Comparison of ENCODE assay signal across 18 cellular contexts in genomic region chr15:53110999-53111398, GRCh38.
A peak's percentile ranks its signal among the peaks of the same experiment; 100 is the strongest.
DNase-seq lines count a peak whose midpoint lies in the region; ATAC-seq, FAIRE-seq and TF ChIP-seq lines count a peak whose summit lies in the region.
"Had no signal": no experiment of that assay in that cellular context is flagged by ENCODE, and none has a peak within 500 bp of the region (broad histone marks: within the 10 kb centered on the region; RNA-seq: fewer than 3 reads in every experiment).

No MANE protein-coding gene starts in this region.

- H3K36me3 ChIP-seq in GM23338 (ENCODE audit: insufficient read depth) (no peaks in the 10 kb centered on the region), HUES48 (ENCODE audit: control insufficient read depth, insufficient read depth, low read length) (no peaks in the 10 kb centered on the region), H1 (ENCODE audit: control insufficient read depth in 2 of 4, insufficient read depth in 4 of 4, low read length in 3 of 4) (no peaks in the 10 kb centered on the region), Caco-2 (ENCODE audit: control insufficient read depth, insufficient read depth, low read length) (no peaks in the 10 kb centered on the region), sigmoid colon (no peaks in the 10 kb centered on the region)
- H3K36me3 ChIP-seq: BE2C had no signal

- no peak overlapping the region for H2AK5ac ChIP-seq in H1 (ENCODE audit: low read depth, low read length)

- no peaks in the 10 kb centered on the region for H3K9me2 ChIP-seq in GM23338 (ENCODE audit: insufficient read depth)

- BruUV-seq in Caco-2 (replicated peaks; lab: Mats Ljungman, UMichigan): no TSS peak

- no peak overlapping the region for H3K4ac ChIP-seq in H1 (replicated peaks; ENCODE audit: insufficient read length, low read depth, low read length)

- no peaks in the 10 kb centered on the region for H3K79me1 ChIP-seq in H1 (ENCODE audit: low read depth, low read length)

- H4K5ac ChIP-seq in H1 (ENCODE audit: insufficient read length, low read depth, low read length): no peak overlapping the region

- H3K4me3 ChIP-seq in GM23338 (no peak overlapping the region), HUES48 (ENCODE audit: low read depth, low read length) (no peak overlapping the region), H1 (ENCODE audit: extremely low read depth in 1 of 4, insufficient read depth in 2 of 4, low read depth in 3 of 4, low read length in 4 of 4) (peak overlapping the region in 1 of 4 experiments; percentile 5; a peak in 1 of 8 replicates), right cardiac atrium (ENCODE audit: low read length) (no peak overlapping the region), Caco-2 (ENCODE audit: low read depth, low read length) (no peak overlapping the region), sigmoid colon (no peak overlapping the region)
- H3K4me3 ChIP-seq: GM23248 had no signal

- H4K20me1 ChIP-seq in GM23338 (replicated peaks; ENCODE audit: insufficient read depth) (no peaks in the 10 kb centered on the region), H1 (replicated peaks in 1 of 2; ENCODE audit: control insufficient read depth in 1 of 2, insufficient read depth in 2 of 2, low read length in 2 of 2) (no peaks in the 10 kb centered on the region)

- H3K4me1 ChIP-seq in GM23338 (ENCODE audit: insufficient read depth) (no peaks in the 10 kb centered on the region), HUES48 (ENCODE audit: control insufficient read depth, insufficient read depth, low read length) (peaks cover 24% of the 10 kb centered on the region), H1 (replicated peaks in 1 of 4; ENCODE audit: control insufficient read depth in 3 of 4, insufficient read depth in 4 of 4, low read length in 3 of 4) (peaks cover 0 to 11% (median 5%) of the 10 kb centered on the region in 4 experiments; a peak in 3 of 7 replicates), right cardiac atrium (ENCODE audit: control insufficient read depth, insufficient read depth, low read length) (no peaks in the 10 kb centered on the region), Caco-2 (no peaks in the 10 kb centered on the region), sigmoid colon (no peaks in the 10 kb centered on the region)
- H3K4me1 ChIP-seq: BE2C had no signal

- H3K36me3 Mint-ChIP-seq in GM23338 (ENCODE audit: low read depth): no peaks in the 10 kb centered on the region
- no peaks in the 10 kb centered on the region for H3K36me3 Mint-ChIP-seq in Caco-2 (ENCODE audit: insufficient read depth, unreplicated experiment)
- H3K36me3 Mint-ChIP-seq in activated naive CD8-positive, alpha-beta T cell treated with anti-CD3 and anti-CD28 coated beads, Interleukin-2, amount 50 U/mL, for 24 hours (ENCODE audit: low read depth): no peaks in the 10 kb centered on the region
- H3K36me3 Mint-ChIP-seq: CD4-positive, alpha-beta memory T cell had no signal

- H2BK15ac ChIP-seq in H1 (ENCODE audit: low read length): no peak overlapping the region

- POLR2A ChIA-PET in H1 (lab: Charles Lee; ENCODE audit: partially characterized antibody) (no interaction called here), Caco-2 (lab: Charles Lee) (no interaction called here)

- DNase-seq in GM23338 (ENCODE audit: low spot score) (peak; percentile 26), H1 (ENCODE audit: low read depth in 1 of 2, low spot score in 2 of 2) (peak in 1 of 2 experiments; percentile 9), iPS-NIHi7 (ENCODE audit: extremely low spot score) (peak; percentile 22), right cardiac atrium (no peak), Caco-2 (no peak), sigmoid colon (no peak)
- no peak for DNase-seq in activated naive CD8-positive, alpha-beta T cell treated with anti-CD3 and anti-CD28 coated beads, Interleukin-2, amount 50 U/mL, for 24 hours
- DNase-seq: BE2C; CD4-positive, alpha-beta memory T cell; COR-L47; DMS53; GM23248; HCEC 1CT; HFFc6 had no signal

- H3K27me3 Mint-ChIP-seq in GM23338 (ENCODE audit: insufficient read depth, low read depth, poor library complexity): peaks cover 2% of the 10 kb centered on the region
- H3K27me3 Mint-ChIP-seq in Caco-2 (ENCODE audit: insufficient read depth, unreplicated experiment): peaks cover 2% of the 10 kb centered on the region
- H3K27me3 Mint-ChIP-seq in activated naive CD8-positive, alpha-beta T cell treated with anti-CD3 and anti-CD28 coated beads, Interleukin-2, amount 50 U/mL, for 24 hours: no peaks in the 10 kb centered on the region
- H3K27me3 Mint-ChIP-seq: CD4-positive, alpha-beta memory T cell had no signal

- no peak overlapping the region for H2BK120ac ChIP-seq in H1 (replicated peaks; ENCODE audit: low read depth, low read length)

- no peak for TF ChIP-seq RAD21 in H1 (IDR thresholded peaks at IDR 0.05 in 1 of 2, conservative IDR thresholded peaks at IDR 0.05 in 1 of 2; ENCODE audit: low read depth in 2 of 2, low read length in 2 of 2)

- intact Hi-C loops in right cardiac atrium (cut with DNase I) (no loop called here), Caco-2 (cut with micrococcal nuclease; ENCODE audit: unreplicated experiment) (no loop called here), sigmoid colon (cut with DNase I) (no loop called here)

- TF ChIP-seq CTCF in GM23338 (conservative IDR thresholded peaks at IDR 0.05; ENCODE audit: low read depth in 2 of 2) (no peak), H1 (IDR thresholded peaks at IDR 0.05; ENCODE audit: control extremely low read depth in 1 of 3, insufficient read depth in 1 of 3, low read depth in 1 of 3, low read length in 3 of 3) (no peak), Caco-2 (IDR thresholded peaks at IDR 0.05; ENCODE audit: insufficient read depth in 1 of 2, low read depth in 1 of 2, low read length in 1 of 2, severe bottlenecking in 1 of 2, unreplicated experiment in 1 of 2) (no peak), sigmoid colon (IDR thresholded peaks at IDR 0.05) (no peak)

- peak; percentile 96 for ATAC-seq in GM23338
- ATAC-seq in right cardiac atrium: no peak
- no peak for ATAC-seq in activated naive CD8-positive, alpha-beta T cell treated with anti-CD3 and anti-CD28 coated beads, Interleukin-2, amount 50 U/mL, for 24 hours

- H4K91ac ChIP-seq in H1 (replicated peaks; ENCODE audit: insufficient read length, low read length): no peak overlapping the region

- H3F3A ChIP-seq in GM23338 (replicated peaks; ENCODE audit: low read depth): no peaks in the 10 kb centered on the region

- H4K8ac ChIP-seq in H1 (ENCODE audit: extremely low read depth, insufficient read depth, low read length): no peak overlapping the region

- no peak overlapping the region for H3K4me3 Mint-ChIP-seq in GM23338
- H3K4me3 Mint-ChIP-seq in Caco-2 (ENCODE audit: unreplicated experiment): no peak overlapping the region
- H3K4me3 Mint-ChIP-seq in activated naive CD8-positive, alpha-beta T cell treated with anti-CD3 and anti-CD28 coated beads, Interleukin-2, amount 50 U/mL, for 24 hours: no peak overlapping the region
- H3K4me3 Mint-ChIP-seq: CD4-positive, alpha-beta memory T cell; HFFc6 had no signal

- H3K9me3 ChIP-seq in HUES48 (ENCODE audit: control insufficient read depth, insufficient read depth, low read length): no peaks in the 10 kb centered on the region
- no peaks in the 10 kb centered on the region; a peak in 1 of 4 replicates for H3K9me3 ChIP-seq in H1 (ENCODE audit: insufficient read depth in 2 of 2, low read depth in 1 of 2, low read length in 1 of 2)
- H3K9me3 ChIP-seq in right cardiac atrium (ENCODE audit: control insufficient read depth, low read length): no peaks in the 10 kb centered on the region
- no peaks in the 10 kb centered on the region for H3K9me3 ChIP-seq in Caco-2
- H3K9me3 ChIP-seq in sigmoid colon: no peaks in the 10 kb centered on the region
- H3K9me3 ChIP-seq: BE2C had no signal

- 29% methylated on average over 4 of the region's 4 CpGs; no CpG with 5 or more reads in 1 of the 2 experiments for WGBS in H1 (ENCODE audit: extremely low coverage in 1 of 2, insufficient coverage in 1 of 2, insufficient read length in 1 of 2, insufficient replicate concordance in 2 of 2, low coverage in 1 of 2, low lambda C conversion rate in 2 of 2, missing lambda C conversion rate in 1 of 2), 2 experiments
- 27% methylated on average over 4 of the region's 4 CpGs for WGBS in right cardiac atrium
- WGBS in sigmoid colon, 2 donors: 71 to 74% methylated on average over 4 of the region's 4 CpGs

- H3K27ac ChIP-seq in GM23338 (ENCODE audit: low read depth) (no peak overlapping the region), HUES48 (ENCODE audit: low read depth, low read length) (peak overlapping the region; percentile 45), H1 (ENCODE audit: low read depth, low read length) (no peak overlapping the region), right cardiac atrium (ENCODE audit: low read length) (no peak overlapping the region), sigmoid colon (no peak overlapping the region)
- H3K27ac ChIP-seq: C4-2B, GM23248 had no signal

- no peak overlapping the region for H2BK20ac ChIP-seq in H1 (ENCODE audit: low read length)

- no peak overlapping the region for H3K14ac ChIP-seq in H1 (ENCODE audit: insufficient read length)

- TF ChIP-seq EP300 in H1 (IDR thresholded peaks at IDR 0.05; ENCODE audit: borderline replicate concordance in 1 of 2, low read depth in 2 of 2, low read length in 2 of 2): no peak
- TF ChIP-seq EP300 in sigmoid colon (IDR thresholded peaks at IDR 0.05): no peak

- H2BK12ac ChIP-seq in H1 (ENCODE audit: low read depth, low read length): no peak overlapping the region

- H2BK5ac ChIP-seq in H1 (ENCODE audit: low read depth, low read length): no peak overlapping the region

- H3K9ac ChIP-seq in HUES48 (ENCODE audit: low read depth, low read length): no peak overlapping the region
- no peak overlapping the region for H3K9ac ChIP-seq in H1 (replicated peaks in 1 of 4; ENCODE audit: extremely low read depth in 1 of 4, low read depth in 3 of 4, low read length in 3 of 4)
- H3K9ac ChIP-seq: GM23248 had no signal

- H2AFZ ChIP-seq in GM23338: no peak overlapping the region
- H2AFZ ChIP-seq in H1 (ENCODE audit: low read length): no peak overlapping the region; the same call in 1 of the 2 replicates
- H2AFZ ChIP-seq: GM23248 had no signal

- H3K56ac ChIP-seq in H1 (replicated peaks; ENCODE audit: insufficient read length, low read depth, low read length): no peak overlapping the region

- no peaks in the 10 kb centered on the region for H3K79me2 ChIP-seq in GM23338 (replicated peaks; ENCODE audit: insufficient read depth)
- H3K79me2 ChIP-seq in H1 (ENCODE audit: control insufficient read depth in 1 of 2, insufficient read depth in 2 of 2, low read length in 2 of 2): no peaks in the 10 kb centered on the region

- H3K23ac ChIP-seq in H1 (ENCODE audit: insufficient read length): no peak overlapping the region

- H3K23me2 ChIP-seq in H1 (ENCODE audit: low read depth, low read length): no peaks in the 10 kb centered on the region

- H3K4me1 Mint-ChIP-seq in GM23338 (peaks cover 20% of the 10 kb centered on the region), Caco-2 (ENCODE audit: low read depth, unreplicated experiment) (no peaks in the 10 kb centered on the region)
- H3K4me1 Mint-ChIP-seq in activated naive CD8-positive, alpha-beta T cell treated with anti-CD3 and anti-CD28 coated beads, Interleukin-2, amount 50 U/mL, for 24 hours: no peaks in the 10 kb centered on the region
- H3K4me1 Mint-ChIP-seq: CD4-positive, alpha-beta memory T cell had no signal

- CTCF ChIA-PET in H1 (lab: Charles Lee; ENCODE audit: partially characterized antibody) (no interaction called here), Caco-2 (lab: Charles Lee) (no interaction called here)

- H3K4me2 ChIP-seq in GM23338 (no peak overlapping the region), H1 (ENCODE audit: insufficient read depth in 1 of 2, low read depth in 2 of 2, low read length in 2 of 2) (peak overlapping the region in 1 of 2 experiments; percentile 5; a peak in 1 of 4 replicates)

- no peaks in the 10 kb centered on the region for H3K27me3 ChIP-seq in GM23338 (ENCODE audit: insufficient read depth)
- no peaks in the 10 kb centered on the region for H3K27me3 ChIP-seq in HUES48 (ENCODE audit: control insufficient read depth, insufficient read depth, low read length)
- no peaks in the 10 kb centered on the region for H3K27me3 ChIP-seq in H1 (replicated peaks in 1 of 4; ENCODE audit: control insufficient read depth in 3 of 4, extremely low read depth in 1 of 4, insufficient read depth in 3 of 4, low read length in 3 of 4)
- H3K27me3 ChIP-seq in right cardiac atrium (ENCODE audit: control insufficient read depth, insufficient read depth): no peaks in the 10 kb centered on the region
- no peaks in the 10 kb centered on the region for H3K27me3 ChIP-seq in Caco-2 (replicated peaks; ENCODE audit: control insufficient read depth, insufficient read depth, low read length)
- no peaks in the 10 kb centered on the region for H3K27me3 ChIP-seq in sigmoid colon
- H3K27me3 ChIP-seq: BE2C had no signal

- H3K9me3 Mint-ChIP-seq in GM23338: no peaks in the 10 kb centered on the region
- no peaks in the 10 kb centered on the region for H3K9me3 Mint-ChIP-seq in Caco-2 (ENCODE audit: unreplicated experiment)
- H3K9me3 Mint-ChIP-seq in activated naive CD8-positive, alpha-beta T cell treated with anti-CD3 and anti-CD28 coated beads, Interleukin-2, amount 50 U/mL, for 24 hours: no peaks in the 10 kb centered on the region

- H3K18ac ChIP-seq in H1 (ENCODE audit: extremely low read depth, low read length): no peak overlapping the region

- peak; percentile 90 for FAIRE-seq in H1 (lab: Jason Lieb, UNC)
- FAIRE-seq: A204.1, HTR-8/SVneo had no signal

- H3K27ac Mint-ChIP-seq in GM23338 (no peak overlapping the region), Caco-2 (ENCODE audit: unreplicated experiment) (no peak overlapping the region)
- no peak overlapping the region for H3K27ac Mint-ChIP-seq in activated naive CD8-positive, alpha-beta T cell treated with anti-CD3 and anti-CD28 coated beads, Interleukin-2, amount 50 U/mL, for 24 hours
- H3K27ac Mint-ChIP-seq: CD4-positive, alpha-beta memory T cell; HFFc6 had no signal

- TF ChIP-seq POLR2A in H1 (IDR thresholded peaks at IDR 0.05; ENCODE audit: control extremely low read depth in 1 of 2, low read depth in 2 of 2, low read length in 2 of 2) (no peak), sigmoid colon (IDR thresholded peaks at IDR 0.05) (no peak)

Comparison
In these comparisons a context has a peak if more than half of its experiments do, and no peak if none do; other contexts are left out.
1. DNase-seq: peak in GM23338 (single experiment) and iPS-NIHi7 (single experiment); none in right cardiac atrium (0 of 3), Caco-2 (0 of 2), sigmoid colon (single experiment) and activated naive CD8-positive, alpha-beta T cell treated with anti-CD3 and anti-CD28 coated beads, Interleukin-2, amount 50 U/mL, for 24 hours (single experiment).